In genomic region chr19:38904463-38905185, GRCh38 we compare ENCODE assay signal across 1 cellular context.
TF ChIP-seq lines count a peak whose summit lies in the region.

No MANE protein-coding gene starts in this region.

TF ChIP-seq in WTC11, 78 proteins besides CTCF, POLR2A, EP300 and RAD21:
- TF ChIP-seq GABPB1 (CRISPR knock-in tag; IDR thresholded peaks at IDR 0.05) (0 out of 2 replicates have a peak, but pooled peaks have one; percentile 20), FOXP4 (CRISPR knock-in tag; IDR thresholded peaks at IDR 0.05) (no peak)
